8 cellular contexts compared by ENCODE assay signal in the genomic region with DNA sequence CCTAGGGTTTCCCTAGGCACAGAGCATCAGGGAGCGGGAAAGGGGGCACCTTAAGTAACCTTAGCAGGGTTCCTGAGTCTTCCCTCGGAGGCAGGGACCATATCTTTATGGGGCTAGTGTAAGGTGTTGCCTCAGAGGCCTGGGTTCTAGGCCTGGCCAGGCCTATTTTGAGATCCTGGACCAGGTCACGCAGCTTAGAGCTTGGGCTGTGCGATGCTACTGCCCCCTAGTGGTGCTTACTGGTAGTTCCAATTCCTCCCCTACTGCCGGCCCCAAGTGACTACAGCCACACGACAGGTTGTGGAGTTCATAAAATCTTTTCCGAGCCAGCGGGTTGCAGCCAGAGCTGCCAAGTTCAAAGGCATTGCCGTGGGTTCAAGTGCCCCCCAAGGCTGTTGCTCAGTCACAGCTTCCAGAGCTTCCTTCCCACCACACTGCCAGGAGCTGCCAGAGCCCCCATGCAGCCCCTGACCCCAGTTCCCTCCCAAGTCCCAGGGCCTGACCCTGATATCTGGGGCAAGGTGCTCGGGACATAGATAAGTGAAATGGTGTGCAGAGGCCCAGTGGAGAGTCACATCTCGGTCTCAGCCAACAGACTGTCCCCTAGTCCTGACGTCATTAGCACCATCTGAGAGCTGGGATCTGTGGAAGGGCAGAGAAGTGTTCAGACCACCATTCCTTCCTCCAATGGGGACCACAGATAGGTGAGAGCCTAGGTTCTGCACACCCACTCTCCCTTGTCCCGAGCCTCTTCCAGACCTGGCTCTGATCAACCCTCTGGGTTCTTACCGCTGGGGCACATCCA. TPM values are rescaled to one million over a fixed set of nuclear protein-coding genes. Genes with fewer than 3 reads are reported as not detected.
DNase-seq lines count a peak whose midpoint lies in the region; ATAC-seq and TF ChIP-seq lines count a peak whose summit lies in the region.

No MANE protein-coding gene starts in this region.

- H3K27ac Mint-ChIP-seq in neural progenitor cell = no peak overlapping the region

- H3K9ac ChIP-seq in neural progenitor cell = no peak overlapping the region
- H3K9ac ChIP-seq in stomach smooth muscle (ENCODE audit: low read length in 2 of 2) = peak overlapping the region; percentile 35 to 42

- H3K36me3 ChIP-seq in neural progenitor cell (no peaks in the 10 kb centered on the region), stomach smooth muscle (ENCODE audit: control insufficient read depth in 2 of 2, insufficient read depth in 2 of 2, low read length in 2 of 2) (peaks cover 25 to 37% of the 10 kb centered on the region in 2 donors)

- peaks cover 36% of the 10 kb centered on the region for H3K27me3 ChIP-seq in neural progenitor cell
- H3K27me3 ChIP-seq in stomach smooth muscle (ENCODE audit: control insufficient read depth in 1 of 2, insufficient read depth in 2 of 2, low read length in 2 of 2) = peaks cover 0 to 2% of the 10 kb centered on the region in 2 donors

- DNase-seq in AG09309 (ENCODE audit: low read depth) (peak; percentile 39), RPMI8226 (peak; percentile 82), activated T-helper 1 cell treated with Interleukin-2 at 50 U/mL for 16 hours (ENCODE audit: low read depth) (peak; percentile 63), fibroblast of pulmonary artery (ENCODE audit: low read depth) (peak; percentile 90), neural progenitor cell (ENCODE audit: low spot score) (peak; percentile 82)

- H3K4me3 ChIP-seq in AG09309 (ENCODE audit: control insufficient read depth, low read depth, low read length) (no peak overlapping the region), fibroblast of pulmonary artery (replicated peaks; ENCODE audit: low read depth, low read length) (no peak overlapping the region), neural progenitor cell (no peak overlapping the region), stomach smooth muscle (ENCODE audit: low read length in 2 of 2) (no peak overlapping the region)

- peaks cover 29% of the 10 kb centered on the region for H4K20me1 ChIP-seq in neural progenitor cell (ENCODE audit: low read depth)

- H3K4me1 ChIP-seq in neural progenitor cell = no peaks in the 10 kb centered on the region
- H3K4me1 ChIP-seq in stomach smooth muscle (ENCODE audit: control insufficient read depth, insufficient read depth, low read length) = peaks cover 22% of the 10 kb centered on the region

- no peaks in the 10 kb centered on the region for H3K79me2 ChIP-seq in neural progenitor cell (ENCODE audit: low read depth)

- H2AFZ ChIP-seq in neural progenitor cell (replicated peaks) = no peak overlapping the region

- peaks cover 28% of the 10 kb centered on the region for H3F3A ChIP-seq in neural progenitor cell (ENCODE audit: low read depth)

- no peaks in the 10 kb centered on the region for H3K9me3 Mint-ChIP-seq in neural progenitor cell

- peak; percentile 50 for ATAC-seq in GM18909 (IDR thresholded peaks at IDR 0.05; ENCODE audit: poor library complexity, unreplicated experiment)

- H3K4me1 Mint-ChIP-seq in neural progenitor cell = peaks cover 14% of the 10 kb centered on the region

- H3K9me3 ChIP-seq in neural progenitor cell (ENCODE audit: low read depth) (no peaks in the 10 kb centered on the region), stomach smooth muscle (ENCODE audit: control insufficient read depth in 2 of 2, low read length in 2 of 2) (no peaks in the 10 kb centered on the region)

- H3K36me3 Mint-ChIP-seq in neural progenitor cell = peaks cover 24% of the 10 kb centered on the region

- H3K4me2 ChIP-seq in neural progenitor cell = no peak overlapping the region

- H3K4me3 Mint-ChIP-seq in neural progenitor cell = no peak overlapping the region

- H3K27ac ChIP-seq in neural progenitor cell (no peak overlapping the region), stomach smooth muscle (ENCODE audit: low read length) (no peak overlapping the region)

- peaks cover 8% of the 10 kb centered on the region for H3K27me3 Mint-ChIP-seq in neural progenitor cell (ENCODE audit: insufficient read depth, low read depth)

- TF ChIP-seq CTCF in AG09309 (IDR thresholded peaks at IDR 0.05; ENCODE audit: control insufficient read depth, insufficient read depth, low read depth, low read length, missing control alignments) = peak; percentile 95
- peak; percentile 87 for TF ChIP-seq CTCF in LNCAP (IDR thresholded peaks at IDR 0.05)
- TF ChIP-seq CTCF in fibroblast of pulmonary artery (IDR thresholded peaks at IDR 0.05; ENCODE audit: low read length, missing control alignments) = peak; percentile 95
- peak; percentile 92 for TF ChIP-seq CTCF in neural progenitor cell (IDR thresholded peaks at IDR 0.05)

RNA-seq across cellular contexts. Expression of gene LRRC73, which starts 3.3 kb away (rescaled TPM):
- total RNA-seq in neural progenitor cell (ENCODE audit: low replicate concordance) = 0.37 TPM in 1 of 2 replicates, not detected in the other

RNA-seq across cellular contexts. Expression of gene YIPF3, which starts 9.9 kb away (rescaled TPM):
- total RNA-seq in neural progenitor cell (ENCODE audit: low replicate concordance) = 102 and 117 TPM in 2 replicates

RNA-seq across cellular contexts. Expression of gene POLR1C, which starts 10.0 kb away (rescaled TPM):
- total RNA-seq in neural progenitor cell (ENCODE audit: low replicate concordance) = 23.2 and 24.4 TPM in 2 replicates

RNA-seq across cellular contexts. Expression of gene TJAP1, which starts 29.5 kb away (rescaled TPM):
- total RNA-seq in neural progenitor cell (ENCODE audit: low replicate concordance) = 12.9 and 31.4 TPM in 2 replicates

RNA-seq across cellular contexts. Expression of gene DLK2, which starts 51.5 kb away (rescaled TPM):
- 1.1 TPM in 1 of 2 replicates, not detected in the other for total RNA-seq in neural progenitor cell (ENCODE audit: low replicate concordance)

Comparison
In these comparisons a context has a peak if more than half of its experiments do, and no peak if none do; other contexts are left out.
1. DNase-seq: peak in every context shown above with its lines; median percentile 90 in fibroblast of pulmonary artery; 82 in RPMI8226; 82 in neural progenitor cell; 63 in activated T-helper 1 cell treated with Interleukin-2 at 50 U/mL for 16 hours; 39 in AG09309.